Comparison of ENCODE assay signal across 8 cellular contexts in the genomic region with DNA sequence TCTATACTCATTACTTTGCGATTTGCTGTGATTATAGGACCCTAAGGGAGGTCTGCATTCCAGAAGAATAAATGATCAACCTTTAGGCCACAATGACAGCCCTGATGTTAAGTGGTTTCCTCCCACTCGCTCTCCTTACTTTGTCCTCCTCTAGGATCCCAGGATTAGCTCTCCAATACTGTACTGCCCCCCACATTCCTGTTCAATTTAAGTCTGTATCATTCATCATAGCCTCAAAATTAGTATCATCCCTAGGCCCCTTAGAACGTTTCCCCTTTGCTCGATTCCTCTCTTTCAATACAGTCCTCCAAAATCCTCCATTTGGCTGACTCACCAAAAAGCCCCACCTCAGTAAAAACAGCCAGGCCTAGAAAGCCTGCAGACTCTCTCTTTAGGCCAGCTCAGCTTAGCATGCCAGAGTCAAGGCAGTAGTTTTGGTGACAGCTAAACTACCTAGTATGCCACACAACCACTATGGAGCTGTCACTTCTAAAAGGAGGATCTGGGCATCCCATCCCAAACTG. TPM values are rescaled to one million over a fixed set of nuclear protein-coding genes. Genes with fewer than 3 reads are reported as not detected.
DNase-seq lines count a peak whose midpoint lies in the region; ATAC-seq, FAIRE-seq and TF ChIP-seq lines count a peak whose summit lies in the region.

No MANE protein-coding gene starts in this region.

- DNase-seq in K562 (ENCODE audit: extremely low read depth in 1 of 4, low spot score in 3 of 4): no peak
- peak; percentile 40 for DNase-seq in neural progenitor cell (ENCODE audit: low spot score)
- DNase-seq in superior temporal gyrus (ENCODE audit: extremely low spot score): no peak
- DNase-seq in hippocampal formation (lab: John Stamatoyannopoulos, UW): no peak
- DNase-seq in frontal cortex (ENCODE audit: low spot score in 2 of 2): no peak

- H3K9me3 ChIP-seq in HUES48 (ENCODE audit: control insufficient read depth, insufficient read depth, low read length) (no peaks in the 10 kb centered on the region), K562 (replicated peaks; ENCODE audit: control insufficient read depth, insufficient read depth, low read depth, low read length) (no peaks in the 10 kb centered on the region), neural progenitor cell (ENCODE audit: low read depth) (no peaks in the 10 kb centered on the region)

- 48% methylated on average over 4 of the region's 4 CpGs for WGBS in K562 (ENCODE audit: insufficient coverage, low coverage, missing lambda C conversion rate)

- H2AFZ ChIP-seq in K562 (ENCODE audit: low read depth, low read length) (no peak overlapping the region), neural progenitor cell (replicated peaks) (no peak overlapping the region)

- no peaks in the 10 kb centered on the region for H3K27me3 Mint-ChIP-seq in neural progenitor cell (ENCODE audit: insufficient read depth, low read depth)

- H3K36me3 ChIP-seq in HUES48 (ENCODE audit: control insufficient read depth, insufficient read depth, low read length) (peaks cover 4% of the 10 kb centered on the region), K562 (ENCODE audit: control insufficient read depth, insufficient read depth, low read length) (peaks cover 61% of the 10 kb centered on the region), neural progenitor cell (peaks cover 15% of the 10 kb centered on the region)

- no peak for TF ChIP-seq POLR2A in K562 (conservative IDR thresholded peaks at IDR 0.05)

- H3K27ac ChIP-seq in HUES48 (ENCODE audit: low read depth, low read length) (peak overlapping the region; percentile 68), K562 (ENCODE audit: extremely low read depth, low read depth, low read length) (peak overlapping the region; percentile 36; the same call in 1 of the 3 replicates), neural progenitor cell (peak overlapping the region; percentile 67)

- H3K27ac Mint-ChIP-seq in neural progenitor cell: peak overlapping the region; percentile 10

- H3K9me3 Mint-ChIP-seq in neural progenitor cell: no peaks in the 10 kb centered on the region

- H3K36me3 Mint-ChIP-seq in neural progenitor cell: peaks cover 23% of the 10 kb centered on the region

- intact Hi-C loops in K562 (cut with micrococcal nuclease): no loop called here

- H3K9me1 ChIP-seq in K562 (ENCODE audit: control insufficient read depth, insufficient read depth, low read length): no peaks in the 10 kb centered on the region

- no TSS peak for BruUV-seq in K562 (replicated peaks; lab: Mats Ljungman, UMichigan)

- TF ChIP-seq RAD21 in K562 (CRISPR knock-in tag; conservative IDR thresholded peaks at IDR 0.05 in 1 of 2, IDR thresholded peaks at IDR 0.05 in 1 of 2): no peak

- CTCF ChIA-PET in K562 (lab: Yijun Ruan, JAX; ENCODE audit: low intra/inter-chr PET ratio): no interaction called here

- FAIRE-seq in K562 (lab: Jason Lieb, UNC) (peak; percentile 11), frontal cortex (lab: Jason Lieb, UNC) (no peak)

- peak; percentile 53 for ATAC-seq in GM18502 (IDR thresholded peaks at IDR 0.05; ENCODE audit: poor library complexity, unreplicated experiment)
- ATAC-seq in K562: peak; percentile 62
- no peak for ATAC-seq in GM19455 (IDR thresholded peaks at IDR 0.05; ENCODE audit: unreplicated experiment)

- in situ Hi-C loops in K562 (cut with MboI): no loop called here

- H3K9ac ChIP-seq in HUES48 (ENCODE audit: low read depth, low read length): no peak overlapping the region
- H3K9ac ChIP-seq in K562 (ENCODE audit: insufficient read depth in 1 of 2, low read depth in 2 of 2, low read length in 2 of 2): no peak overlapping the region
- H3K9ac ChIP-seq in neural progenitor cell: no peak overlapping the region

- no peak overlapping the region for H3K4me3 Mint-ChIP-seq in neural progenitor cell

- H3K79me2 ChIP-seq in K562 (ENCODE audit: control insufficient read depth, insufficient read depth, low read length): peaks cover 66% of the 10 kb centered on the region
- peaks cover 55% of the 10 kb centered on the region for H3K79me2 ChIP-seq in neural progenitor cell (ENCODE audit: low read depth)

- peaks cover 9% of the 10 kb centered on the region for H3K4me1 ChIP-seq in HUES48 (ENCODE audit: control insufficient read depth, insufficient read depth, low read length)
- H3K4me1 ChIP-seq in K562 (replicated peaks in 1 of 2; ENCODE audit: control insufficient read depth in 2 of 2, insufficient read depth in 2 of 2, low read length in 2 of 2): peaks cover 0 to 11% of the 10 kb centered on the region in 2 experiments; a peak in 2 of 5 replicates
- H3K4me1 ChIP-seq in neural progenitor cell: peaks cover 29% of the 10 kb centered on the region

- H3K4me3 ChIP-seq in HUES48 (ENCODE audit: low read depth, low read length) (no peak overlapping the region), K562 (no peak overlapping the region), neural progenitor cell (no peak overlapping the region)

- TF ChIP-seq CTCF in K562 (IDR thresholded peaks at IDR 0.05 in 2 of 3, conservative IDR thresholded peaks at IDR 0.05 in 1 of 3; ENCODE audit: insufficient read depth in 2 of 3, low read depth in 1 of 3, low read length in 3 of 3): no peak
- TF ChIP-seq CTCF in neural progenitor cell (IDR thresholded peaks at IDR 0.05): no peak

- H3K4me1 Mint-ChIP-seq in neural progenitor cell: peaks cover 20% of the 10 kb centered on the region

- H3K27me3 ChIP-seq in HUES48 (ENCODE audit: control insufficient read depth, insufficient read depth, low read length): no peaks in the 10 kb centered on the region
- no peaks in the 10 kb centered on the region for H3K27me3 ChIP-seq in K562 (ENCODE audit: control insufficient read depth in 2 of 2, insufficient read depth in 2 of 2, low read length in 2 of 2)
- H3K27me3 ChIP-seq in neural progenitor cell: no peaks in the 10 kb centered on the region

- H4K20me1 ChIP-seq in K562 (replicated peaks; ENCODE audit: control insufficient read depth, insufficient read depth, low read length) (no peaks in the 10 kb centered on the region), neural progenitor cell (ENCODE audit: low read depth) (peaks cover 24% of the 10 kb centered on the region)

- no peak overlapping the region for H3K4me2 ChIP-seq in K562 (ENCODE audit: insufficient read depth, low read length)
- H3K4me2 ChIP-seq in neural progenitor cell: peak overlapping the region; percentile 2

- TF ChIP-seq EP300 in K562 (IDR thresholded peaks at IDR 0.05; ENCODE audit: low read length): no peak

- POLR2A ChIA-PET in K562 (lab: Yijun Ruan, JAX): interaction anchor here (0.5 to 1.3 kb wide), 3 partner anchors 9 to 382 kb away, joined by 3 to 5 read pairs (median 3); no protein-coding TSS in a partner anchor

- peaks cover 13% of the 10 kb centered on the region for H3F3A ChIP-seq in neural progenitor cell (ENCODE audit: low read depth)

TF ChIP-seq in K562, 482 proteins besides CTCF, POLR2A, EP300 and RAD21 (continues in another document):
- no peak for TF ChIP-seq ZNF717 (CRISPR knock-in tag; IDR thresholded peaks at IDR 0.05)
- peak; percentile 33; the same call in 1 of the 2 replicates for TF ChIP-seq ARID1B (IDR thresholded peaks at IDR 0.05)
- no peak for TF ChIP-seq XRCC5 (IDR thresholded peaks at IDR 0.05; ENCODE audit: low read depth, low read length)
- TF ChIP-seq NCOA2 (IDR thresholded peaks at IDR 0.05; ENCODE audit: partially characterized antibody in 2 of 2): no peak
- no peak for TF ChIP-seq MXI1 (IDR thresholded peaks at IDR 0.05; ENCODE audit: low read depth, low read length)
- no peak for TF ChIP-seq ZNF696 (CRISPR knock-in tag; conservative IDR thresholded peaks at IDR 0.05)
- TF ChIP-seq RFX1 (IDR thresholded peaks at IDR 0.05): no peak
- TF ChIP-seq, protein P1, sequence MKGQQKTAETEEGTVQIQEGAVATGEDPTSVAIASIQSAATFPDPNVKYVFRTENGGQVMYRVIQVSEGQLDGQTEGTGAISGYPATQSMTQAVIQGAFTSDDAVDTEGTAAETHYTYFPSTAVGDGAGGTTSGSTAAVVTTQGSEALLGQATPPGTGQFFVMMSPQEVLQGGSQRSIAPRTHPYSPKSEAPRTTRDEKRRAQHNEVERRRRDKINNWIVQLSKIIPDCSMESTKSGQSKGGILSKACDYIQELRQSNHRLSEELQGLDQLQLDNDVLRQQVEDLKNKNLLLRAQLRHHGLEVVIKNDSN (CRISPR knock-in tag; IDR thresholded peaks at IDR 0.05): no peak

RNA-seq across cellular contexts. Expression of a gene that starts 24.4 kb away (rescaled TPM):
- 42.1 and 93.4 TPM in 2 replicates for total RNA-seq in K562 (2011; cell fraction: chromatin; rRNA removed; ENCODE audit: low replicate concordance)
- 32.7 and 49.0 TPM in 2 replicates for total RNA-seq in K562 (2011; cell fraction: nucleolus; rRNA removed)
- total RNA-seq in K562 (2011; cell fraction: nucleoplasm; rRNA removed): 61.5 and 67.7 TPM in 2 replicates
- total RNA-seq in K562 (2014; rRNA removed): 20.3 and 24.3 TPM in 2 replicates
- 21.8 and 29.5 TPM in 2 replicates for total RNA-seq in K562 (2014; rRNA removed; fragmentation: Illumina TruSeq; extraction: Trizol)
- total RNA-seq in K562 (2015; rRNA removed; fragmentation: Illumina TruSeq; extraction: Trizol): 23.8 and 25.4 TPM in 2 replicates
- 35.4 and 39.5 TPM in 2 replicates for total RNA-seq in K562 (2021)
- polyA plus RNA-seq in K562 (2011; rRNA removed): 26.2 and 40.7 TPM in 2 replicates
- polyA plus RNA-seq in K562 (2011; cell fraction: cytosol; rRNA removed): 10.7 and 19.3 TPM in 2 replicates
- 34.2 and 35.9 TPM in 2 replicates for polyA plus RNA-seq in K562 (2011; cell fraction: nucleus; rRNA removed)
- 30.1 and 36.5 TPM in 2 replicates for polyA plus RNA-seq in K562 (2012)
- 35.4 and 38.1 TPM in 2 replicates for polyA plus RNA-seq in K562 (2014; fragmentation: Illumina TruSeq; extraction: Trizol)
- polyA plus RNA-seq in K562 (2014; fragmentation: Nextera tagmentation; extraction: Ambion mirVana): 10 to 100 TPM; 13.6 to 18.8 TPM
- polyA plus RNA-seq in K562 (2014; rRNA removed): 30.4 and 30.5 TPM in 2 replicates
- 30.0 and 36.5 TPM in 2 replicates for polyA minus RNA-seq in K562 (2011; rRNA and poly(A)+ RNA removed)
- polyA minus RNA-seq in K562 (2011; cell fraction: cytosol; rRNA and poly(A)+ RNA removed): 10.1 and 12.3 TPM in 2 replicates
- polyA minus RNA-seq in K562 (2011; cell fraction: nucleus; rRNA and poly(A)+ RNA removed): 21.9 and 33.2 TPM in 2 replicates
- 65.2 and 80.0 TPM in 2 replicates for total RNA-seq in neural progenitor cell (ENCODE audit: low replicate concordance)
- 124 TPM for total RNA-seq in frontal cortex
